Comparison of ENCODE assay signal across 2 cellular contexts in the genomic region with DNA sequence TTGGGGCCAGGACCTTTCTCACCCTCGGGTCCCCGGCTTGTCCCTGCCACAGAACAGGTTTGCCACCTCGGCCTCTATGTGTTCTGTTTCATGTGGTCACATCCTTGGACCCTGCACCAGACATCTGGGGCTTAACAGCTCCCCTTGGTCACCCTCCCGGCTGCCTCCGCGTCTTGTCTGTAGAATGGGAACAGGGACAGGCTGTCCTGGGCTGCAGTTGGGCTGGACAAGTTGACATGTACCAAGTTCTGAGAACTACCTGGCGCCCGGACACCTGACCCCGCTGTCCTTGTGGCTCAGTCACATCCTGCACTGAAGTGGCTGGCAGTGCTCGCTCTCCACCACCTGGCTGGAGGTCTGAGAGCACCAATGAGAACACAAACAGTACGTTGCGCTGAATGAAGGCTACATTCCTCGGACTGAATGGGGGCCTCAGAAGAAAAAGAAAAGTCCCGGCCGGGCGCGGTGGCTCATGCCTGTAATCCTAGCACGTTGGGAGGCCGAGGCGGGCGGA.
TF ChIP-seq lines count a peak whose summit lies in the region.

No MANE protein-coding gene starts in this region.

TF ChIP-seq in GM23338, 12 proteins besides CTCF, POLR2A, EP300 and RAD21 (continued from another document):
- TF ChIP-seq, protein P1, sequence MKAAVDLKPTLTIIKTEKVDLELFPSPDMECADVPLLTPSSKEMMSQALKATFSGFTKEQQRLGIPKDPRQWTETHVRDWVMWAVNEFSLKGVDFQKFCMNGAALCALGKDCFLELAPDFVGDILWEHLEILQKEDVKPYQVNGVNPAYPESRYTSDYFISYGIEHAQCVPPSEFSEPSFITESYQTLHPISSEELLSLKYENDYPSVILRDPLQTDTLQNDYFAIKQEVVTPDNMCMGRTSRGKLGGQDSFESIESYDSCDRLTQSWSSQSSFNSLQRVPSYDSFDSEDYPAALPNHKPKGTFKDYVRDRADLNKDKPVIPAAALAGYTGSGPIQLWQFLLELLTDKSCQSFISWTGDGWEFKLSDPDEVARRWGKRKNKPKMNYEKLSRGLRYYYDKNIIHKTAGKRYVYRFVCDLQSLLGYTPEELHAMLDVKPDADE (IDR thresholded peaks at IDR 0.05) = no peak
- TF ChIP-seq EZH2 (IDR thresholded peaks at IDR 0.05; ENCODE audit: low read depth, unreplicated experiment) (no peak), ZNF331 (CRISPR knock-in tag; IDR thresholded peaks at IDR 0.05; ENCODE audit: low read depth) (no peak)

TF ChIP-seq in HepG2, 621 proteins besides CTCF, POLR2A, EP300 and RAD21 (continued from another document and continues in another):
- TF ChIP-seq, protein P2, sequence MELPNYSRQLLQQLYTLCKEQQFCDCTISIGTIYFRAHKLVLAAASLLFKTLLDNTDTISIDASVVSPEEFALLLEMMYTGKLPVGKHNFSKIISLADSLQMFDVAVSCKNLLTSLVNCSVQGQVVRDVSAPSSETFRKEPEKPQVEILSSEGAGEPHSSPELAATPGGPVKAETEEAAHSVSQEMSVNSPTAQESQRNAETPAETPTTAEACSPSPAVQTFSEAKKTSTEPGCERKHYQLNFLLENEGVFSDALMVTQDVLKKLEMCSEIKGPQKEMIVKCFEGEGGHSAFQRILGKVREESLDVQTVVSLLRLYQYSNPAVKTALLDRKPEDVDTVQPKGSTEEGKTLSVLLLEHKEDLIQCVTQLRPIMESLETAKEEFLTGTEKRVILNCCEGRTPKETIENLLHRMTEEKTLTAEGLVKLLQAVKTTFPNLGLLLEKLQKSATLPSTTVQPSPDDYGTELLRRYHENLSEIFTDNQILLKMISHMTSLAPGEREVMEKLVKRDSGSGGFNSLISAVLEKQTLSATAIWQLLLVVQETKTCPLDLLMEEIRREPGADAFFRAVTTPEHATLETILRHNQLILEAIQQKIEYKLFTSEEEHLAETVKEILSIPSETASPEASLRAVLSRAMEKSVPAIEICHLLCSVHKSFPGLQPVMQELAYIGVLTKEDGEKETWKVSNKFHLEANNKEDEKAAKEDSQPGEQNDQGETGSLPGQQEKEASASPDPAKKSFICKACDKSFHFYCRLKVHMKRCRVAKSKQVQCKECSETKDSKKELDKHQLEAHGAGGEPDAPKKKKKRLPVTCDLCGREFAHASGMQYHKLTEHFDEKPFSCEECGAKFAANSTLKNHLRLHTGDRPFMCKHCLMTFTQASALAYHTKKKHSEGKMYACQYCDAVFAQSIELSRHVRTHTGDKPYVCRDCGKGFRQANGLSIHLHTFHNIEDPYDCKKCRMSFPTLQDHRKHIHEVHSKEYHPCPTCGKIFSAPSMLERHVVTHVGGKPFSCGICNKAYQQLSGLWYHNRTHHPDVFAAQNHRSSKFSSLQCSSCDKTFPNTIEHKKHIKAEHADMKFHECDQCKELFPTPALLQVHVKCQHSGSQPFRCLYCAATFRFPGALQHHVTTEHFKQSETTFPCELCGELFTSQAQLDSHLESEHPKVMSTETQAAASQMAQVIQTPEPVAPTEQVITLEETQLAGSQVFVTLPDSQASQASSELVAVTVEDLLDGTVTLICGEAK (IDR thresholded peaks at IDR 0.05) = no peak
- TF ChIP-seq, protein P2 (CRISPR knock-in tag; IDR thresholded peaks at IDR 0.05) = 0 out of 2 replicates have a peak, but pooled peaks have one; percentile 4
- TF ChIP-seq, protein P3, sequence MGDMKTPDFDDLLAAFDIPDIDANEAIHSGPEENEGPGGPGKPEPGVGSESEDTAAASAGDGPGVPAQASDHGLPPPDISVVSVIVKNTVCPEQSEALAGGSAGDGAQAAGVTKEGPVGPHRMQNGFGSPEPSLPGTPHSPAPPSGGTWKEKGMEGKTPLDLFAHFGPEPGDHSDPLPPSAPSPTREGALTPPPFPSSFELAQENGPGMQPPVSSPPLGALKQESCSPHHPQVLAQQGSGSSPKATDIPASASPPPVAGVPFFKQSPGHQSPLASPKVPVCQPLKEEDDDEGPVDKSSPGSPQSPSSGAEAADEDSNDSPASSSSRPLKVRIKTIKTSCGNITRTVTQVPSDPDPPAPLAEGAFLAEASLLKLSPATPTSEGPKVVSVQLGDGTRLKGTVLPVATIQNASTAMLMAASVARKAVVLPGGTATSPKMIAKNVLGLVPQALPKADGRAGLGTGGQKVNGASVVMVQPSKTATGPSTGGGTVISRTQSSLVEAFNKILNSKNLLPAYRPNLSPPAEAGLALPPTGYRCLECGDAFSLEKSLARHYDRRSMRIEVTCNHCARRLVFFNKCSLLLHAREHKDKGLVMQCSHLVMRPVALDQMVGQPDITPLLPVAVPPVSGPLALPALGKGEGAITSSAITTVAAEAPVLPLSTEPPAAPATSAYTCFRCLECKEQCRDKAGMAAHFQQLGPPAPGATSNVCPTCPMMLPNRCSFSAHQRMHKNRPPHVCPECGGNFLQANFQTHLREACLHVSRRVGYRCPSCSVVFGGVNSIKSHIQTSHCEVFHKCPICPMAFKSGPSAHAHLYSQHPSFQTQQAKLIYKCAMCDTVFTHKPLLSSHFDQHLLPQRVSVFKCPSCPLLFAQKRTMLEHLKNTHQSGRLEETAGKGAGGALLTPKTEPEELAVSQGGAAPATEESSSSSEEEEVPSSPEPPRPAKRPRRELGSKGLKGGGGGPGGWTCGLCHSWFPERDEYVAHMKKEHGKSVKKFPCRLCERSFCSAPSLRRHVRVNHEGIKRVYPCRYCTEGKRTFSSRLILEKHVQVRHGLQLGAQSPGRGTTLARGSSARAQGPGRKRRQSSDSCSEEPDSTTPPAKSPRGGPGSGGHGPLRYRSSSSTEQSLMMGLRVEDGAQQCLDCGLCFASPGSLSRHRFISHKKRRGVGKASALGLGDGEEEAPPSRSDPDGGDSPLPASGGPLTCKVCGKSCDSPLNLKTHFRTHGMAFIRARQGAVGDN (CRISPR knock-in tag; IDR thresholded peaks at IDR 0.05) = peak; percentile 51; the same call in 1 of the 2 replicates
- TF ChIP-seq, protein P4, sequence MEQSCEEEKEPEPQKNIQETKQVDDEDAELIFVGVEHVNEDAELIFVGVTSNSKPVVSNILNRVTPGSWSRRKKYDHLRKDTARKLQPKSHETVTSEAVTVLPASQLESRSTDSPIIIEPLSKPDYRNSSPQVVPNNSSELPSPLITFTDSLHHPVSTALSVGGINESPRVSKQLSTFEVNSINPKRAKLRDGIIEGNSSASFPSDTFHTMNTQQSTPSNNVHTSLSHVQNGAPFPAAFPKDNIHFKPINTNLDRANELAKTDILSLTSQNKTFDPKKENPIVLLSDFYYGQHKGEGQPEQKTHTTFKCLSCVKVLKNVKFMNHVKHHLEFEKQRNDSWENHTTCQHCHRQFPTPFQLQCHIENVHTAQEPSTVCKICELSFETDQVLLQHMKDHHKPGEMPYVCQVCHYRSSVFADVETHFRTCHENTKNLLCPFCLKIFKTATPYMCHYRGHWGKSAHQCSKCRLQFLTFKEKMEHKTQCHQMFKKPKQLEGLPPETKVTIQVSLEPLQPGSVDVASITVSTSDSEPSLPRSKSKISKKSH (CRISPR knock-in tag; IDR thresholded peaks at IDR 0.05; ENCODE audit: borderline replicate concordance) = no peak
- TF ChIP-seq ZNF629 (CRISPR knock-in tag; conservative IDR thresholded peaks at IDR 0.05) (peak; percentile 97), ERF (CRISPR knock-in tag; IDR thresholded peaks at IDR 0.05) (0 out of 2 replicates have a peak, but pooled peaks have one; percentile 9), U2AF1 (optimal IDR thresholded peaks at IDR 0.05; ENCODE audit: low read depth, low read length) (peak; percentile 41), TGIF2 (CRISPR knock-in tag; IDR thresholded peaks at IDR 0.05) (0 out of 2 replicates have a peak, but pooled peaks have one; percentile 21)
- TF ChIP-seq, protein P5, sequence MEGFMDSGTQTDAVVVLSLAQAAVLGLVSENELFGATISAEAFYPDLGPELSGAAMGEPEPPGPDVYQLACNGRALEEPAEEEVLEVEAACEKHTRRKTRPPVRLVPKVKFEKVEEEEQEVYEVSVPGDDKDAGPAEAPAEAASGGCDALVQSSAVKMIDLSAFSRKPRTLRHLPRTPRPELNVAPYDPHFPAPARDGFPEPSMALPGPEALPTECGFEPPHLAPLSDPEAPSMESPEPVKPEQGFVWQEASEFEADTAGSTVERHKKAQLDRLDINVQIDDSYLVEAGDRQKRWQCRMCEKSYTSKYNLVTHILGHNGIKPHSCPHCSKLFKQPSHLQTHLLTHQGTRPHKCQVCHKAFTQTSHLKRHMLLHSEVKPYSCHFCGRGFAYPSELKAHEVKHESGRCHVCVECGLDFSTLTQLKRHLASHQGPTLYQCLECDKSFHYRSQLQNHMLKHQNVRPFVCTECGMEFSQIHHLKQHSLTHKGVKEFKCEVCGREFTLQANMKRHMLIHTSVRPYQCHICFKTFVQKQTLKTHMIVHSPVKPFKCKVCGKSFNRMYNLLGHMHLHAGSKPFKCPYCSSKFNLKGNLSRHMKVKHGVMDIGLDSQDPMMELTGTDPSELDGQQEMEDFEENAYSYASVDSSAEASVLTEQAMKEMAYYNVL (CRISPR knock-in tag; IDR thresholded peaks at IDR 0.05; ENCODE audit: borderline replicate concordance) = no peak
- TF ChIP-seq, protein P6, sequence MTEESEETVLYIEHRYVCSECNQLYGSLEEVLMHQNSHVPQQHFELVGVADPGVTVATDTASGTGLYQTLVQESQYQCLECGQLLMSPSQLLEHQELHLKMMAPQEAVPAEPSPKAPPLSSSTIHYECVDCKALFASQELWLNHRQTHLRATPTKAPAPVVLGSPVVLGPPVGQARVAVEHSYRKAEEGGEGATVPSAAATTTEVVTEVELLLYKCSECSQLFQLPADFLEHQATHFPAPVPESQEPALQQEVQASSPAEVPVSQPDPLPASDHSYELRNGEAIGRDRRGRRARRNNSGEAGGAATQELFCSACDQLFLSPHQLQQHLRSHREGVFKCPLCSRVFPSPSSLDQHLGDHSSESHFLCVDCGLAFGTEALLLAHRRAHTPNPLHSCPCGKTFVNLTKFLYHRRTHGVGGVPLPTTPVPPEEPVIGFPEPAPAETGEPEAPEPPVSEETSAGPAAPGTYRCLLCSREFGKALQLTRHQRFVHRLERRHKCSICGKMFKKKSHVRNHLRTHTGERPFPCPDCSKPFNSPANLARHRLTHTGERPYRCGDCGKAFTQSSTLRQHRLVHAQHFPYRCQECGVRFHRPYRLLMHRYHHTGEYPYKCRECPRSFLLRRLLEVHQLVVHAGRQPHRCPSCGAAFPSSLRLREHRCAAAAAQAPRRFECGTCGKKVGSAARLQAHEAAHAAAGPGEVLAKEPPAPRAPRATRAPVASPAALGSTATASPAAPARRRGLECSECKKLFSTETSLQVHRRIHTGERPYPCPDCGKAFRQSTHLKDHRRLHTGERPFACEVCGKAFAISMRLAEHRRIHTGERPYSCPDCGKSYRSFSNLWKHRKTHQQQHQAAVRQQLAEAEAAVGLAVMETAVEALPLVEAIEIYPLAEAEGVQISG (CRISPR knock-in tag; IDR thresholded peaks at IDR 0.05) = peak; percentile 96
- TF ChIP-seq, protein P7, sequence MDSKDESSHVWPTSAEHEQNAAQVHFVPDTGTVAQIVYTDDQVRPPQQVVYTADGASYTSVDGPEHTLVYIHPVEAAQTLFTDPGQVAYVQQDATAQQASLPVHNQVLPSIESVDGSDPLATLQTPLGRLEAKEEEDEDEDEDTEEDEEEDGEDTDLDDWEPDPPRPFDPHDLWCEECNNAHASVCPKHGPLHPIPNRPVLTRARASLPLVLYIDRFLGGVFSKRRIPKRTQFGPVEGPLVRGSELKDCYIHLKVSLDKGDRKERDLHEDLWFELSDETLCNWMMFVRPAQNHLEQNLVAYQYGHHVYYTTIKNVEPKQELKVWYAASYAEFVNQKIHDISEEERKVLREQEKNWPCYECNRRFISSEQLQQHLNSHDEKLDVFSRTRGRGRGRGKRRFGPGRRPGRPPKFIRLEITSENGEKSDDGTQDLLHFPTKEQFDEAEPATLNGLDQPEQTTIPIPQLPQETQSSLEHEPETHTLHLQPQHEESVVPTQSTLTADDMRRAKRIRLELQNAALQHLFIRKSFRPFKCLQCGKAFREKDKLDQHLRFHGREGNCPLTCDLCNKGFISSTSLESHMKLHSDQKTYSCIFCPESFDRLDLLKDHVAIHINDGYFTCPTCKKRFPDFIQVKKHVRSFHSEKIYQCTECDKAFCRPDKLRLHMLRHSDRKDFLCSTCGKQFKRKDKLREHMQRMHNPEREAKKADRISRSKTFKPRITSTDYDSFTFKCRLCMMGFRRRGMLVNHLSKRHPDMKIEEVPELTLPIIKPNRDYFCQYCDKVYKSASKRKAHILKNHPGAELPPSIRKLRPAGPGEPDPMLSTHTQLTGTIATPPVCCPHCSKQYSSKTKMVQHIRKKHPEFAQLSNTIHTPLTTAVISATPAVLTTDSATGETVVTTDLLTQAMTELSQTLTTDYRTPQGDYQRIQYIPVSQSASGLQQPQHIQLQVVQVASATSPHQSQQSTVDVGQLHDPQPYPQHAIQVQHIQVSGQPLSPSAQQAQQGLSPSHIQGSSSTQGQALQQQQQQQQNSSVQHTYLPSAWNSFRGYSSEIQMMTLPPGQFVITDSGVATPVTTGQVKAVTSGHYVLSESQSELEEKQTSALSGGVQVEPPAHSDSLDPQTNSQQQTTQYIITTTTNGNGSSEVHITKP (CRISPR knock-in tag; IDR thresholded peaks at IDR 0.05; ENCODE audit: low read depth) = 0 out of 2 replicates have a peak, but pooled peaks have one; percentile 6
- TF ChIP-seq, protein P8, sequence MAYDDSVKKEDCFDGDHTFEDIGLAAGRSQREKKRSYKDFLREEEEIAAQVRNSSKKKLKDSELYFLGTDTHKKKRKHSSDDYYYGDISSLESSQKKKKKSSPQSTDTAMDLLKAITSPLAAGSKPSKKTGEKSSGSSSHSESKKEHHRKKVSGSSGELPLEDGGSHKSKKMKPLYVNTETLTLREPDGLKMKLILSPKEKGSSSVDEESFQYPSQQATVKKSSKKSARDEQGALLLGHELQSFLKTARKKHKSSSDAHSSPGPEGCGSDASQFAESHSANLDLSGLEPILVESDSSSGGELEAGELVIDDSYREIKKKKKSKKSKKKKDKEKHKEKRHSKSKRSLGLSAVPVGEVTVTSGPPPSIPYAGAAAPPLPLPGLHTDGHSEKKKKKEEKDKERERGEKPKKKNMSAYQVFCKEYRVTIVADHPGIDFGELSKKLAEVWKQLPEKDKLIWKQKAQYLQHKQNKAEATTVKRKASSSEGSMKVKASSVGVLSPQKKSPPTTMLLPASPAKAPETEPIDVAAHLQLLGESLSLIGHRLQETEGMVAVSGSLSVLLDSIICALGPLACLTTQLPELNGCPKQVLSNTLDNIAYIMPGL (CRISPR knock-in tag; IDR thresholded peaks at IDR 0.05; ENCODE audit: borderline replicate concordance in 1 of 2, low read depth in 1 of 2) = 0 out of 4 replicates have a peak, but pooled peaks of 1 of the 2 experiments have one; percentile 16
